9 cellular contexts compared by ENCODE assay signal in genomic region chr1:47785561-47786271, GRCh38.
DNase-seq lines count a peak whose midpoint lies in the region; ATAC-seq and TF ChIP-seq lines count a peak whose summit lies in the region.
"Had no signal": no experiment of that assay in that cellular context is flagged by ENCODE, and none has a peak within 500 bp of the region (broad histone marks: within the 10 kb centered on the region; RNA-seq: fewer than 3 reads in every experiment).

No MANE protein-coding gene starts in this region.

- TF ChIP-seq CTCF in kidney epithelial cell (IDR thresholded peaks at IDR 0.05; ENCODE audit: insufficient read depth, low read length, poor library complexity, severe bottlenecking) (peak; percentile 26), tibial nerve (IDR thresholded peaks at IDR 0.05) (peak in 4 of 5 experiments; percentile 28 to 51 (median 46)), upper lobe of left lung (IDR thresholded peaks at IDR 0.05) (peak in 1 of 6 experiments; percentile 6), colonic mucosa (IDR thresholded peaks at IDR 0.05) (no peak)

- H3K27me3 ChIP-seq in kidney epithelial cell (ENCODE audit: control insufficient read depth, insufficient read depth, low read length) (no peaks in the 10 kb centered on the region), tibial nerve (no peaks in the 10 kb centered on the region), upper lobe of left lung (no peaks in the 10 kb centered on the region), colonic mucosa (no peaks in the 10 kb centered on the region)

- peak overlapping the region in 2 of 4 donors; percentile 35 to 50 for H3K27ac ChIP-seq in tibial nerve
- no peak overlapping the region for H3K27ac ChIP-seq in upper lobe of left lung
- no peak overlapping the region for H3K27ac ChIP-seq in colonic mucosa

- H3K4me3 ChIP-seq in kidney epithelial cell (ENCODE audit: low read depth, low read length) (no peak overlapping the region), tibial nerve (no peak overlapping the region), upper lobe of left lung (no peak overlapping the region), colonic mucosa (no peak overlapping the region)

- TF ChIP-seq POLR2A in tibial nerve (IDR thresholded peaks at IDR 0.05) (no peak), upper lobe of left lung (IDR thresholded peaks at IDR 0.05) (no peak)

- H3K4me1 ChIP-seq in tibial nerve (peaks cover 0 to 49% (median 25%) of the 10 kb centered on the region in 4 donors), upper lobe of left lung (peaks cover 3 to 12% (median 10%) of the 10 kb centered on the region in 4 donors), colonic mucosa (no peaks in the 10 kb centered on the region)

- TF ChIP-seq EP300 in tibial nerve (IDR thresholded peaks at IDR 0.05) (peak in 1 of 2 donors; percentile 16), upper lobe of left lung (IDR thresholded peaks at IDR 0.05) (no peak)

- no peak for ATAC-seq in upper lobe of left lung (ENCODE audit: low FRiP score in 2 of 2)

- H3K9me3 ChIP-seq in tibial nerve = no peaks in the 10 kb centered on the region
- H3K9me3 ChIP-seq in upper lobe of left lung = no peaks in the 10 kb centered on the region
- no peaks in the 10 kb centered on the region for H3K9me3 ChIP-seq in colonic mucosa

- DNase-seq in NCI-H748 (lab: John Stamatoyannopoulos, UW; ENCODE audit: unreplicated experiment) (peak; percentile 23), NCI-H748 treated with DMSO at 0.1 percent for 48 hours (lab: John Stamatoyannopoulos, UW) (no peak), cerebellum (ENCODE audit: low spot score) (peak; percentile 61), kidney epithelial cell (ENCODE audit: low read depth) (no peak), tibial nerve (ENCODE audit: low spot score in 2 of 2) (peak in 1 of 2 donors; percentile 23), upper lobe of left lung (no peak), NCI-H2029 (lab: John Stamatoyannopoulos, UW) (no peak), colonic mucosa (no peak)
- DNase-seq: NCI-H1436 had no signal

- intact Hi-C loops in colonic mucosa (cut with DNase I) = no loop called here

- H3K36me3 ChIP-seq in kidney epithelial cell (ENCODE audit: control insufficient read depth, insufficient read depth, low read length) (no peaks in the 10 kb centered on the region), tibial nerve (peaks cover 0 to 5% (median 0%) of the 10 kb centered on the region in 3 donors), upper lobe of left lung (no peaks in the 10 kb centered on the region), colonic mucosa (no peaks in the 10 kb centered on the region)

- WGBS in tibial nerve, 2 donors = 70 to 72% methylated on average over 8 to 9 of the region's 10 CpGs
- 78 to 89% methylated on average over 3 to 10 of the region's 10 CpGs for WGBS in upper lobe of left lung, 2 donors

- H3K9ac ChIP-seq in colonic mucosa (ENCODE audit: low read depth in 2 of 2, low read length in 2 of 2) = no peak overlapping the region

Comparison
In these comparisons a context has a peak if more than half of its experiments do, and no peak if none do; other contexts are left out.
1. DNase-seq: peak in NCI-H748 (single experiment) and cerebellum (single experiment); none in NCI-H748 treated with DMSO at 0.1 percent for 48 hours (single experiment), kidney epithelial cell (single experiment), upper lobe of left lung (0 of 2), NCI-H2029 (single experiment) and colonic mucosa (single experiment).